In the genomic region with DNA sequence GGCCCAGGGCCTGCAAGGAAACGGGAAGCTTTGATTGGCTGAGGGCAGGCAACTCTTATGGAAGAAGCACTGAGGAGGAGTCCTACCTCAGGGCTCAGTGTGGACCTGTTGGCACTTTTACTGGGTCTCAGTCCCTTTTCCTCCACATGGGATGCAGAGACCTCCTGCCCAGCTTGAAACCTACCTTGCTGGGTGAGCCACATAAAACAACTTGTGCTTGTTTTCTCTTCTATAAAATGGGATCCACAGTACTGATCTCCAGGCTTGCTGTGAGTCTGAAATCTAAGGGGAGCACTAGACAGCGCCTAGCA, we compare ENCODE assay signal across 8 cellular contexts. TPM values are rescaled to one million over a fixed set of nuclear protein-coding genes. Genes with fewer than 3 reads are reported as not detected.
DNase-seq lines count a peak whose midpoint lies in the region; ATAC-seq and TF ChIP-seq lines count a peak whose summit lies in the region.

No MANE protein-coding gene starts in this region.

- peak in 1 of 2 donors; percentile 67 for DNase-seq in cardiac muscle cell (ENCODE audit: low read depth in 1 of 2, low spot score in 1 of 2)
- DNase-seq in Right ventricle myocardium inferior (ENCODE audit: missing footprints) = no peak
- DNase-seq in activated T-helper 1 cell treated with anti-CD3 and anti-CD28 coated beads, Interleukin-12 subunit alpha, Interleukin-12 subunit beta, Interleukin-2, Interleukin-4 antibody, amounts not matched to agents 30 ng/mL and 10 ng/mL and 1 ng/mL, durations not matched to agents 14 hours and 24 hours and 36 hours (ENCODE audit: low spot score) = no peak
- no peak for DNase-seq in immature natural killer cell
- DNase-seq in upper lobe of left lung = peak in 1 of 2 donors; percentile 89
- DNase-seq in activated CD8-positive, alpha-beta memory T cell treated with anti-CD3 and anti-CD28 coated beads, Interleukin-2, amount 50 U/mL, for 4 hours = no peak
- DNase-seq in NCI-H1694 (lab: John Stamatoyannopoulos, UW) = no peak
- no peak for DNase-seq in stimulated activated naive CD4-positive, alpha-beta T cell (lab: John Stamatoyannopoulos, UW)

- TF ChIP-seq CTCF in cardiac muscle cell (IDR thresholded peaks at IDR 0.05; ENCODE audit: low read depth, low read length) (no peak), upper lobe of left lung (IDR thresholded peaks at IDR 0.05) (no peak)

- WGBS in upper lobe of left lung, 2 donors = 53% methylated on average over 2 of the region's 2 CpGs; no CpG with 5 or more reads in 1 of the 2 donors

- no peaks in the 10 kb centered on the region for H3K27me3 Mint-ChIP-seq in activated T-helper 1 cell treated with anti-CD3 and anti-CD28 coated beads, Interleukin-12 subunit alpha, Interleukin-12 subunit beta, Interleukin-2, Interleukin-4 antibody, amounts not matched to agents 30 ng/mL and 10 ng/mL and 1 ng/mL, durations not matched to agents 14 hours and 24 hours and 36 hours (ENCODE audit: insufficient read depth)
- peaks cover 0 to 16% (median 4%) of the 10 kb centered on the region in 3 donors for H3K27me3 Mint-ChIP-seq in immature natural killer cell (ENCODE audit: low read depth in 3 of 3)

- TF ChIP-seq EP300 in upper lobe of left lung (IDR thresholded peaks at IDR 0.05) = no peak

- no peaks in the 10 kb centered on the region for H3K9me3 ChIP-seq in cardiac muscle cell (ENCODE audit: low read depth)
- no peaks in the 10 kb centered on the region for H3K9me3 ChIP-seq in upper lobe of left lung

- peak overlapping the region; percentile 96 for H3K4me3 Mint-ChIP-seq in activated T-helper 1 cell treated with anti-CD3 and anti-CD28 coated beads, Interleukin-12 subunit alpha, Interleukin-12 subunit beta, Interleukin-2, Interleukin-4 antibody, amounts not matched to agents 30 ng/mL and 10 ng/mL and 1 ng/mL, durations not matched to agents 14 hours and 24 hours and 36 hours
- peak overlapping the region; percentile 92 to 99 (median 98) for H3K4me3 Mint-ChIP-seq in immature natural killer cell

- H3K36me3 ChIP-seq in cardiac muscle cell = no peaks in the 10 kb centered on the region
- no peaks in the 10 kb centered on the region for H3K36me3 ChIP-seq in upper lobe of left lung

- H3K4me1 ChIP-seq in cardiac muscle cell (ENCODE audit: low read depth) = peaks cover 19% of the 10 kb centered on the region
- H3K4me1 ChIP-seq in upper lobe of left lung = peaks cover 38 to 60% (median 51%) of the 10 kb centered on the region in 4 donors

- peak in 1 of 4 donors; percentile 22 for TF ChIP-seq POLR2A in upper lobe of left lung (IDR thresholded peaks at IDR 0.05)

- no peaks in the 10 kb centered on the region for H3K9me3 Mint-ChIP-seq in activated T-helper 1 cell treated with anti-CD3 and anti-CD28 coated beads, Interleukin-12 subunit alpha, Interleukin-12 subunit beta, Interleukin-2, Interleukin-4 antibody, amounts not matched to agents 30 ng/mL and 10 ng/mL and 1 ng/mL, durations not matched to agents 14 hours and 24 hours and 36 hours
- no peaks in the 10 kb centered on the region for H3K9me3 Mint-ChIP-seq in immature natural killer cell

- no peaks in the 10 kb centered on the region for H3K27me3 ChIP-seq in cardiac muscle cell
- H3K27me3 ChIP-seq in upper lobe of left lung = no peaks in the 10 kb centered on the region

- intact Hi-C loops in Right ventricle myocardium inferior (cut with DNase I) = no loop called here
- intact Hi-C loops in activated T-helper 1 cell treated with anti-CD3 and anti-CD28 coated beads, Interleukin-12 subunit alpha, Interleukin-12 subunit beta, Interleukin-2, Interleukin-4 antibody, amounts not matched to agents 30 ng/mL and 10 ng/mL and 1 ng/mL, durations not matched to agents 14 hours and 24 hours and 36 hours (cut with micrococcal nuclease) = loop anchor here (2.0 to 5.0 kb wide), 3 partner anchors 132 to 397 kb away; a partner anchor contains a TSS

- ATAC-seq in Right ventricle myocardium inferior (no peak), upper lobe of left lung (ENCODE audit: low FRiP score in 2 of 2) (no peak)

- peak overlapping the region; percentile 96 for H3K27ac Mint-ChIP-seq in activated T-helper 1 cell treated with anti-CD3 and anti-CD28 coated beads, Interleukin-12 subunit alpha, Interleukin-12 subunit beta, Interleukin-2, Interleukin-4 antibody, amounts not matched to agents 30 ng/mL and 10 ng/mL and 1 ng/mL, durations not matched to agents 14 hours and 24 hours and 36 hours
- peak overlapping the region; percentile 95 to 100 (median 98) for H3K27ac Mint-ChIP-seq in immature natural killer cell

- peaks cover 48% of the 10 kb centered on the region for H3K4me1 Mint-ChIP-seq in activated T-helper 1 cell treated with anti-CD3 and anti-CD28 coated beads, Interleukin-12 subunit alpha, Interleukin-12 subunit beta, Interleukin-2, Interleukin-4 antibody, amounts not matched to agents 30 ng/mL and 10 ng/mL and 1 ng/mL, durations not matched to agents 14 hours and 24 hours and 36 hours (ENCODE audit: low read depth)
- H3K4me1 Mint-ChIP-seq in immature natural killer cell = peaks cover 53 to 57% of the 10 kb centered on the region in 2 donors

- H3K27ac ChIP-seq in cardiac muscle cell = peak overlapping the region; percentile 79
- H3K27ac ChIP-seq in upper lobe of left lung = peak overlapping the region; percentile 87 to 93 (median 90)

- H3K4me3 ChIP-seq in cardiac muscle cell = no peak overlapping the region
- H3K4me3 ChIP-seq in upper lobe of left lung = peak overlapping the region in 3 of 4 donors; percentile 60 to 82 (median 77)

- H3K36me3 Mint-ChIP-seq in activated T-helper 1 cell treated with anti-CD3 and anti-CD28 coated beads, Interleukin-12 subunit alpha, Interleukin-12 subunit beta, Interleukin-2, Interleukin-4 antibody, amounts not matched to agents 30 ng/mL and 10 ng/mL and 1 ng/mL, durations not matched to agents 14 hours and 24 hours and 36 hours (ENCODE audit: low read depth) = peaks cover 11% of the 10 kb centered on the region
- peaks cover 0 to 4% (median 0%) of the 10 kb centered on the region in 3 donors for H3K36me3 Mint-ChIP-seq in immature natural killer cell

RNA-seq across cellular contexts. Expression of a gene that starts 4.0 kb away (rescaled TPM):
- total RNA-seq in cardiac muscle cell = 335 and 481 TPM in 2 replicates
- 227 and 262 TPM in 2 replicates for polyA plus RNA-seq in cardiac muscle cell
- total RNA-seq in Right ventricle myocardium inferior = 175 TPM
- 775 and 795 TPM in 2 replicates for total RNA-seq in activated T-helper 1 cell treated with anti-CD3 and anti-CD28 coated beads, Interleukin-12 subunit alpha, Interleukin-12 subunit beta, Interleukin-2, Interleukin-4 antibody, amounts not matched to agents 30 ng/mL and 10 ng/mL and 1 ng/mL, durations not matched to agents 14 hours and 24 hours and 36 hours
- 100 to 1,000 TPM; 151 to 233 (median 232) TPM for polyA plus RNA-seq in immature natural killer cell
- total RNA-seq in upper lobe of left lung = 100 to 1,000 TPM in 4 of 6 donors, 10 to 100 TPM in 2; 73.3 to 222 (median 177) TPM

RNA-seq across cellular contexts. Expression of a gene that starts 17.3 kb away (rescaled TPM):
- total RNA-seq in cardiac muscle cell (13.8 and 17.9 TPM in 2 replicates), Right ventricle myocardium inferior (8.5 TPM), upper lobe of left lung (10 to 100 TPM in 4 of 6 donors, 1 to 10 TPM in 2; 4.8 to 38.8 (median 14.0) TPM)
- polyA plus RNA-seq in cardiac muscle cell (13.4 and 13.5 TPM in 2 replicates), immature natural killer cell (1 to 10 TPM; 2.1 to 3.9 (median 2.9) TPM)
- total RNA-seq in activated T-helper 1 cell treated with anti-CD3 and anti-CD28 coated beads, Interleukin-12 subunit alpha, Interleukin-12 subunit beta, Interleukin-2, Interleukin-4 antibody, amounts not matched to agents 30 ng/mL and 10 ng/mL and 1 ng/mL, durations not matched to agents 14 hours and 24 hours and 36 hours = 17.7 and 19.3 TPM in 2 replicates

RNA-seq across cellular contexts. Expression of a gene that starts 28.3 kb away (rescaled TPM):
- 77.2 and 94.9 TPM in 2 replicates for total RNA-seq in cardiac muscle cell
- 81.7 and 119 TPM in 2 replicates for polyA plus RNA-seq in cardiac muscle cell
- 40.1 TPM for total RNA-seq in Right ventricle myocardium inferior
- total RNA-seq in activated T-helper 1 cell treated with anti-CD3 and anti-CD28 coated beads, Interleukin-12 subunit alpha, Interleukin-12 subunit beta, Interleukin-2, Interleukin-4 antibody, amounts not matched to agents 30 ng/mL and 10 ng/mL and 1 ng/mL, durations not matched to agents 14 hours and 24 hours and 36 hours = 41.5 and 43.9 TPM in 2 replicates
- 10 to 100 TPM in 1 of 3 donors, 1 to 10 TPM in 2; 1.6 to 10.8 (median 4.7) TPM for polyA plus RNA-seq in immature natural killer cell
- 100 to 1,000 TPM in 1 of 6 donors, 10 to 100 TPM in 5; 47.8 to 105 (median 76.8) TPM for total RNA-seq in upper lobe of left lung

RNA-seq across cellular contexts. Expression of a gene that starts 39.0 kb away (rescaled TPM):
- total RNA-seq in cardiac muscle cell (58.7 and 87.1 TPM in 2 replicates), Right ventricle myocardium inferior (6.4 TPM), upper lobe of left lung (10 to 100 TPM; 21.7 to 70.1 (median 50.6) TPM)
- polyA plus RNA-seq in cardiac muscle cell (47.4 and 68.3 TPM in 2 replicates), immature natural killer cell (10 to 100 TPM; 63.7 to 76.6 (median 66.6) TPM)
- total RNA-seq in activated T-helper 1 cell treated with anti-CD3 and anti-CD28 coated beads, Interleukin-12 subunit alpha, Interleukin-12 subunit beta, Interleukin-2, Interleukin-4 antibody, amounts not matched to agents 30 ng/mL and 10 ng/mL and 1 ng/mL, durations not matched to agents 14 hours and 24 hours and 36 hours = 51.7 and 54.4 TPM in 2 replicates
